In the genomic region with DNA sequence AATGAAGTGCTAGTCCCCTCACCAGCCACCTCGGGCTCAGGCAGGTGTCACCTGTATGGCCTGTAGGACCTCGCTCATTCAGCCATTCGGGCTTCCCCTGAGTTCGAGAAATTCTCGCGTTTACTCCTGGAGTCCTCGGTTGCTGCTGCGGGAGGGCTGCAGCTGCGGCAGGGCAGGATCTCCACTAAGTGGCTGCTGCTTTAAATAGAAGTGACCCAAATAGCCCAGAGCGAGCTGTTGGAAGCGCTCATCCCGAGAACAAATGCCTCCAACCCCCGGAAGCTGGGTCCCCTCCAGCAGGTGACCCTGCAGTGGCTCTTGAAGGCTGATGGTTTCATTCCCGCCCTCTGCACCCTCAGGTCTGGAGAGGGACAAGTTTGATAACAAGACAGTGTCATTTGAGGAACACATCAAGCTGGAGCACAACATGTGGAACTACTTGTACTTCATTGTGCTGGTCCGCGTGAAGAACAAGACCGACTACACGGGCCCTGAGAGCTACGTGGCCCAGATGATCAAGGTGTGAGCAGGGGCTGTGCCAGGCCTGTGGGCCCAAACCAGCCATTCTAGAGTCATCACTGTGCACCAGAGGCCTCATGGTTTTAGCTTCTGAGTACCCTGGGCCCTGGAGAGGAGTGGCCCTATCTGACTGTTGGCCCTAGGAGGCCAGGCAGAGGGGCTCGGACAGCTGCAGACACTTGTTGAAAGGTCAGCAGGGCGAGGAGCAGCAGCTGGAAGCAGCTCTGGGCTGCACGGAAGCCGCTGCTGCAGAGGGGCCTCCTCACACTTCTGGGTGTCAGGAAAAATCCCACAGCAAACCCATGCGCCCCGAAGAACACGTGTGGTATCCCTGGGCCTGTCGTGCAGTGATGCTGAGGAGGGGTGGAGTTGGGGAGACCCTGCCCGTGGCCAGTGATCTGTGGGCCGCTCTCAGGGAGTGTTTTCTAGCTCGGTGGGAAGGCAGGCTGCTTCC, we compare ENCODE assay signal across 9 cellular contexts. TPM values are rescaled to one million over a fixed set of nuclear protein-coding genes. Genes with fewer than 3 reads are reported as not detected.
DNase-seq lines count a peak whose midpoint lies in the region; ATAC-seq, FAIRE-seq and TF ChIP-seq lines count a peak whose summit lies in the region.
"Had no signal": no experiment of that assay in that cellular context is flagged by ENCODE, and none has a peak within 500 bp of the region (broad histone marks: within the 10 kb centered on the region; RNA-seq: fewer than 3 reads in every experiment).

No MANE protein-coding gene starts in this region.

- no peak overlapping the region for H3K4me3 ChIP-seq in esophagus squamous epithelium
- H3K4me3 ChIP-seq: pancreas had no signal

- H3K36me3 ChIP-seq in esophagus squamous epithelium = peaks cover 20 to 92% (median 22%) of the 10 kb centered on the region in 3 donors

- DNase-seq in GM12891 (ENCODE audit: insufficient read length, low spot score) (no peak), SHP77 (lab: John Stamatoyannopoulos, UW) (peak; percentile 9 to 57), esophagus squamous epithelium (lab: John Stamatoyannopoulos, UW) (no peak), sciatic nerve (ENCODE audit: low spot score) (no peak), NCI-H446 treated with DMSO at 0.1 percent for 48 hours (lab: John Stamatoyannopoulos, UW) (no peak), middle frontal gyrus (ENCODE audit: extremely low spot score, low spot score) (no peak)
- DNase-seq: NCI-H2029 had no signal

- ATAC-seq in sciatic nerve (peak; percentile 9), GM18520 (IDR thresholded peaks at IDR 0.05; ENCODE audit: unreplicated experiment) (no peak)

- H3K4me1 ChIP-seq in esophagus squamous epithelium = peaks cover 31 to 68% (median 63%) of the 10 kb centered on the region in 3 donors
- H3K4me1 ChIP-seq: pancreas had no signal

- TF ChIP-seq CTCF in esophagus squamous epithelium (IDR thresholded peaks at IDR 0.05) = no peak

- H3K27ac ChIP-seq in esophagus squamous epithelium = peak overlapping the region in 3 of 4 donors; percentile 55 to 73 (median 61)
- H3K27ac ChIP-seq: pancreas had no signal

- TF ChIP-seq POLR2A in GM12891 (IDR thresholded peaks at IDR 0.05; ENCODE audit: low read depth, low read length) = no peak
- no peak for TF ChIP-seq POLR2A in esophagus squamous epithelium (IDR thresholded peaks at IDR 0.05)

- 50 to 73% methylated on average over 3 to 22 of the region's 30 CpGs for WGBS in esophagus squamous epithelium, 2 donors

- intact Hi-C loops in esophagus squamous epithelium (cut with DNase I) (no loop called here), sciatic nerve (cut with DNase I) (no loop called here)

- H3K9me3 ChIP-seq in esophagus squamous epithelium = no peaks in the 10 kb centered on the region
- H3K9me3 ChIP-seq: pancreas had no signal

- H3K27me3 ChIP-seq in esophagus squamous epithelium = no peaks in the 10 kb centered on the region
- H3K27me3 ChIP-seq: pancreas had no signal

- no peak for FAIRE-seq in GM12891 (lab: Jason Lieb, UNC)
- FAIRE-seq: pancreas had no signal

TF ChIP-seq in GM12891, 5 proteins besides CTCF, POLR2A, EP300 and RAD21:
- TF ChIP-seq TAF1 (IDR thresholded peaks at IDR 0.05; ENCODE audit: low read depth, low read length) (no peak), POU2F2 (IDR thresholded peaks at IDR 0.05; ENCODE audit: low read depth, low read length) (0 out of 2 replicates have a peak, but pooled peaks have one; percentile 11)
TF ChIP-seq in GM12891: peak in this region for 1.

RNA-seq across cellular contexts. Expression of a gene that starts 18.0 kb away (rescaled TPM):
- 100 TPM for polyA plus RNA-seq in GM12891 (2012; ENCODE audit: low read depth, missing spikeins)
- total RNA-seq in esophagus squamous epithelium (10 to 100 TPM in 3 of 4 donors, 1 to 10 TPM in 1; 7.8 to 36.8 (median 13.7) TPM), sciatic nerve (32.7 TPM)

RNA-seq across cellular contexts. Expression of a gene that starts 53.2 kb away (rescaled TPM):
- polyA plus RNA-seq in GM12891 (2012; ENCODE audit: low read depth, missing spikeins) = not detected
- 1 to 10 TPM in 2 of 4 donors, under 1 TPM in 1, not detected in 1; 0.75 to 5.5 (median 1.7) TPM for total RNA-seq in esophagus squamous epithelium
- total RNA-seq in sciatic nerve = 0.31 TPM

Comparison
In these comparisons a context has a peak if more than half of its experiments do, and no peak if none do; other contexts are left out.
1. DNase-seq: peak in SHP77 (2 of 2); none in GM12891 (single experiment), esophagus squamous epithelium (single experiment), sciatic nerve (single experiment), NCI-H446 treated with DMSO at 0.1 percent for 48 hours (single experiment) and middle frontal gyrus (single experiment).